In the genomic region with DNA sequence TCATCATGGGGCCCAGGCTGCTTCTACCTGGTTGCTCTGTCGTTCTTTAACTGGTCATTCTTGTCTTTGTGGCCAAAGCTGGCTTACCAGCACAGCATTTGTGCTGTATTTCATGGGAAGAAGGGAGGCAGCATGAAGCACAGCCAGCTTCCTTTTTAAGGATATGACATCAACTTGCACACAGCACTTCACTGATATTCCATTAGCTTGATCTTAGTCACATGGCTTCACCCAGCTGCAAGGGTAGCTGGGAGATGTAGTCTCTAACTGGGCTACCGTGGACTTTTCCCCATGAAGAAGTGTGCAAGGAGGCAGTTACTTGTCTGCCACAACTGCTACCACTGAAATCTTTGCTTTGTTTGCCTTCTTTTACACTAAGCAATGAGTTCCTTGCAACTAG, we compare ENCODE assay signal across 14 cellular contexts.
DNase-seq lines count a peak whose midpoint lies in the region; ATAC-seq and TF ChIP-seq lines count a peak whose summit lies in the region.
"Had no signal": no experiment of that assay in that cellular context is flagged by ENCODE, and none has a peak within 500 bp of the region (broad histone marks: within the 10 kb centered on the region; RNA-seq: fewer than 3 reads in every experiment).

No MANE protein-coding gene starts in this region.

- TF ChIP-seq CTCF in GM23338 (conservative IDR thresholded peaks at IDR 0.05; ENCODE audit: low read depth in 2 of 2) (no peak), astrocyte of the spinal cord (IDR thresholded peaks at IDR 0.05; ENCODE audit: low read depth, low read length) (no peak)

- H3K36me3 ChIP-seq in GM23338 (ENCODE audit: insufficient read depth): no peaks in the 10 kb centered on the region
- H3K36me3 ChIP-seq in mesodermal cell (ENCODE audit: control insufficient read depth, insufficient read depth, low read length): no peaks in the 10 kb centered on the region
- H3K36me3 ChIP-seq: gastroesophageal sphincter, SJCRH30 had no signal

- H4K20me1 ChIP-seq in GM23338 (replicated peaks; ENCODE audit: insufficient read depth): no peaks in the 10 kb centered on the region

- no peaks in the 10 kb centered on the region for H3K27me3 Mint-ChIP-seq in GM23338 (ENCODE audit: insufficient read depth, low read depth, poor library complexity)
- H3K27me3 Mint-ChIP-seq: progenitor cell of endocrine pancreas had no signal

- H3K4me1 ChIP-seq in GM23338 (ENCODE audit: insufficient read depth) (no peaks in the 10 kb centered on the region), mesodermal cell (ENCODE audit: control insufficient read depth, insufficient read depth, low read length, poor library complexity, severe bottlenecking) (peaks cover 4% of the 10 kb centered on the region)
- H3K4me1 ChIP-seq: SJCRH30 had no signal

- H3K4me3 ChIP-seq in GM23338 (no peak overlapping the region), astrocyte of the spinal cord (ENCODE audit: low read depth, low read length) (no peak overlapping the region), mesodermal cell (ENCODE audit: extremely low read depth, insufficient read depth, low read length, poor library complexity, severe bottlenecking) (no peak overlapping the region)
- H3K4me3 ChIP-seq: gastroesophageal sphincter, SJCRH30 had no signal

- H3K27me3 ChIP-seq in GM23338 (ENCODE audit: insufficient read depth): no peaks in the 10 kb centered on the region
- H3K27me3 ChIP-seq: gastroesophageal sphincter, SJCRH30 had no signal

- 100% methylated on average over 2 of the region's 2 CpGs; no CpG with 5 or more reads in 1 of the 2 experiments for whole genome bisulfite sequencing in mesodermal cell (ENCODE audit: insufficient coverage in 2 of 2), 2 experiments

- H3K27ac ChIP-seq in GM23338 (ENCODE audit: low read depth): no peak overlapping the region
- H3K27ac ChIP-seq in mesodermal cell (ENCODE audit: low read depth, low read length, severe bottlenecking): peak overlapping the region; percentile 65
- H3K27ac ChIP-seq: gastroesophageal sphincter, SJCRH30 had no signal

- no peaks in the 10 kb centered on the region for H3K79me2 ChIP-seq in GM23338 (replicated peaks; ENCODE audit: insufficient read depth)

- H3F3A ChIP-seq in GM23338 (replicated peaks; ENCODE audit: low read depth): no peaks in the 10 kb centered on the region

- H3K27ac Mint-ChIP-seq in GM23338: no peak overlapping the region
- H3K27ac Mint-ChIP-seq: progenitor cell of endocrine pancreas had no signal

- no peaks in the 10 kb centered on the region for H3K9me3 ChIP-seq in mesodermal cell (ENCODE audit: control insufficient read depth, low read length)
- H3K9me3 ChIP-seq: gastroesophageal sphincter, SJCRH30 had no signal

- DNase-seq in GM23338 (ENCODE audit: low spot score) (no peak), LHCN-M2 (ENCODE audit: low read depth) (peak; percentile 2), astrocyte of the spinal cord (ENCODE audit: low read depth, low spot score) (peak; percentile 10)
- DNase-seq: activated CD4-positive, alpha-beta T cell treated with anti-CD3 and anti-CD28 coated beads, Interleukin-2, amount 50 U/mL, for 1 hour; activated gamma-delta T cell treated with Interleukin-2 at 50 U/mL for 16 hours; Calu3 had no signal

- ATAC-seq in GM23338 (no peak; the same call in 2 of the 3 replicates), HG02973 (IDR thresholded peaks at IDR 0.05; ENCODE audit: unreplicated experiment) (no peak), GM18907 (IDR thresholded peaks at IDR 0.05; ENCODE audit: unreplicated experiment) (no peak), HG02884 (IDR thresholded peaks at IDR 0.05; ENCODE audit: unreplicated experiment) (no peak), GM19328 (IDR thresholded peaks at IDR 0.05; ENCODE audit: unreplicated experiment) (no peak)

- no peaks in the 10 kb centered on the region for H3K36me3 Mint-ChIP-seq in GM23338 (ENCODE audit: low read depth)

- in situ Hi-C loops in astrocyte of the spinal cord (cut with HindIII; ENCODE audit: low sequenced_read_pairs): no loop called here

- H3K9me3 Mint-ChIP-seq in GM23338: no peaks in the 10 kb centered on the region

- H3K4me2 ChIP-seq in GM23338: no peak overlapping the region

- no peaks in the 10 kb centered on the region for H3K4me1 Mint-ChIP-seq in GM23338

- no peak overlapping the region for H3K4me3 Mint-ChIP-seq in GM23338

- H2AFZ ChIP-seq in GM23338: 0 out of 2 replicates have a peak overlapping the region, but pooled peaks have one; percentile 63

- H3K9me2 ChIP-seq in GM23338 (ENCODE audit: insufficient read depth): no peaks in the 10 kb centered on the region

TF ChIP-seq in GM23338, 12 proteins besides CTCF, POLR2A, EP300 and RAD21 (continues in another document):
- TF ChIP-seq ZNF331 (CRISPR knock-in tag; IDR thresholded peaks at IDR 0.05; ENCODE audit: low read depth): no peak
- no peak for TF ChIP-seq ETS1 (IDR thresholded peaks at IDR 0.05)
- TF ChIP-seq EZH2 (IDR thresholded peaks at IDR 0.05; ENCODE audit: low read depth, unreplicated experiment): no peak
- TF ChIP-seq, protein P1, sequence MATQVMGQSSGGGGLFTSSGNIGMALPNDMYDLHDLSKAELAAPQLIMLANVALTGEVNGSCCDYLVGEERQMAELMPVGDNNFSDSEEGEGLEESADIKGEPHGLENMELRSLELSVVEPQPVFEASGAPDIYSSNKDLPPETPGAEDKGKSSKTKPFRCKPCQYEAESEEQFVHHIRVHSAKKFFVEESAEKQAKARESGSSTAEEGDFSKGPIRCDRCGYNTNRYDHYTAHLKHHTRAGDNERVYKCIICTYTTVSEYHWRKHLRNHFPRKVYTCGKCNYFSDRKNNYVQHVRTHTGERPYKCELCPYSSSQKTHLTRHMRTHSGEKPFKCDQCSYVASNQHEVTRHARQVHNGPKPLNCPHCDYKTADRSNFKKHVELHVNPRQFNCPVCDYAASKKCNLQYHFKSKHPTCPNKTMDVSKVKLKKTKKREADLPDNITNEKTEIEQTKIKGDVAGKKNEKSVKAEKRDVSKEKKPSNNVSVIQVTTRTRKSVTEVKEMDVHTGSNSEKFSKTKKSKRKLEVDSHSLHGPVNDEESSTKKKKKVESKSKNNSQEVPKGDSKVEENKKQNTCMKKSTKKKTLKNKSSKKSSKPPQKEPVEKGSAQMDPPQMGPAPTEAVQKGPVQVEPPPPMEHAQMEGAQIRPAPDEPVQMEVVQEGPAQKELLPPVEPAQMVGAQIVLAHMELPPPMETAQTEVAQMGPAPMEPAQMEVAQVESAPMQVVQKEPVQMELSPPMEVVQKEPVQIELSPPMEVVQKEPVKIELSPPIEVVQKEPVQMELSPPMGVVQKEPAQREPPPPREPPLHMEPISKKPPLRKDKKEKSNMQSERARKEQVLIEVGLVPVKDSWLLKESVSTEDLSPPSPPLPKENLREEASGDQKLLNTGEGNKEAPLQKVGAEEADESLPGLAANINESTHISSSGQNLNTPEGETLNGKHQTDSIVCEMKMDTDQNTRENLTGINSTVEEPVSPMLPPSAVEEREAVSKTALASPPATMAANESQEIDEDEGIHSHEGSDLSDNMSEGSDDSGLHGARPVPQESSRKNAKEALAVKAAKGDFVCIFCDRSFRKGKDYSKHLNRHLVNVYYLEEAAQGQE (IDR thresholded peaks at IDR 0.05; ENCODE audit: unreplicated experiment): no peak
- TF ChIP-seq EZH2phosphoT487 (IDR thresholded peaks at IDR 0.05; ENCODE audit: unreplicated experiment): no peak
- no peak for TF ChIP-seq STAT1 (IDR thresholded peaks at IDR 0.05; ENCODE audit: unreplicated experiment)
- TF ChIP-seq NANOG (IDR thresholded peaks at IDR 0.05; ENCODE audit: borderline replicate concordance): no peak
- TF ChIP-seq ZNF114 (CRISPR knock-in tag; IDR thresholded peaks at IDR 0.05): no peak
- TF ChIP-seq POLR2AphosphoS5 (IDR thresholded peaks at IDR 0.05; ENCODE audit: low read depth): no peak
- TF ChIP-seq CREB1 (CRISPR knock-in tag; IDR thresholded peaks at IDR 0.05; ENCODE audit: low read depth): no peak
